In genomic region chr6:157981132-157981394, GRCh38 we compare ENCODE assay signal across 8 cellular contexts. TPM values are rescaled to one million over a fixed set of nuclear protein-coding genes. Genes with fewer than 3 reads are reported as not detected.
DNase-seq lines count a peak whose midpoint lies in the region; ATAC-seq, FAIRE-seq and TF ChIP-seq lines count a peak whose summit lies in the region.

No MANE protein-coding gene starts in this region.

- CTCF ChIA-PET in naive thymus-derived CD4-positive, alpha-beta T cell (lab: Charles Lee) = interaction anchor here (0.8 to 2.1 kb wide), 2 partner anchors 9 to 89 kb away, joined by 3 to 7 read pairs; no protein-coding TSS in a partner anchor

- ATAC-seq in naive thymus-derived CD4-positive, alpha-beta T cell = no peak
- no peak for ATAC-seq in HG02571 (IDR thresholded peaks at IDR 0.05; ENCODE audit: unreplicated experiment)

- POLR2A ChIA-PET in naive thymus-derived CD4-positive, alpha-beta T cell (lab: Charles Lee) = interaction anchor here (0.5 to 4.1 kb wide), 7 partner anchors 10 to 187 kb away, joined by 3 to 20 read pairs (median 4); no protein-coding TSS in a partner anchor

- no peak for FAIRE-seq in GM19239 (lab: Jason Lieb, UNC)

- peaks cover 0 to 7% (median 0%) of the 10 kb centered on the region in 3 experiments for H3K36me3 ChIP-seq in naive thymus-derived CD4-positive, alpha-beta T cell (ENCODE audit: control insufficient read depth in 2 of 3, insufficient read depth in 3 of 3, low read length in 3 of 3)

- peak overlapping the region; percentile 54 for H3K4me3 ChIP-seq in HL-60 (replicated peaks; ENCODE audit: insufficient read depth, low read length)
- H3K4me3 ChIP-seq in naive thymus-derived CD4-positive, alpha-beta T cell (ENCODE audit: low read length) = peak overlapping the region; percentile 81

- no peaks in the 10 kb centered on the region for H3K9me3 ChIP-seq in naive thymus-derived CD4-positive, alpha-beta T cell (ENCODE audit: control insufficient read depth in 2 of 3, low read length in 3 of 3)

- H3K27ac Mint-ChIP-seq in chondrocyte (ENCODE audit: unreplicated experiment) = peak overlapping the region; percentile 67
- H3K27ac Mint-ChIP-seq in naive thymus-derived CD4-positive, alpha-beta T cell = peak overlapping the region; percentile 69 to 88 (median 80)

- H3K9me3 Mint-ChIP-seq in chondrocyte (ENCODE audit: low read depth) = no peaks in the 10 kb centered on the region
- H3K9me3 Mint-ChIP-seq in naive thymus-derived CD4-positive, alpha-beta T cell = no peaks in the 10 kb centered on the region

- TF ChIP-seq CTCF in HL-60 (IDR thresholded peaks at IDR 0.05; ENCODE audit: insufficient read depth, low read length) = no peak
- no peak for TF ChIP-seq CTCF in chondrocyte (IDR thresholded peaks at IDR 0.05)

- no peaks in the 10 kb centered on the region for H3K27me3 Mint-ChIP-seq in chondrocyte (ENCODE audit: low read depth)
- no peaks in the 10 kb centered on the region for H3K27me3 Mint-ChIP-seq in naive thymus-derived CD4-positive, alpha-beta T cell

- peaks cover 27 to 38% of the 10 kb centered on the region in 2 donors for H3K4me1 ChIP-seq in naive thymus-derived CD4-positive, alpha-beta T cell (ENCODE audit: control insufficient read depth in 2 of 2, insufficient read depth in 2 of 2, low read length in 2 of 2)

- peaks cover 40% of the 10 kb centered on the region for H3K4me1 Mint-ChIP-seq in chondrocyte (ENCODE audit: low read depth)
- peaks cover 26 to 63% (median 52%) of the 10 kb centered on the region in 7 donors for H3K4me1 Mint-ChIP-seq in naive thymus-derived CD4-positive, alpha-beta T cell

- H3K4me3 Mint-ChIP-seq in chondrocyte (ENCODE audit: unreplicated experiment) = peak overlapping the region; percentile 59
- peak overlapping the region; percentile 75 to 88 (median 83) for H3K4me3 Mint-ChIP-seq in naive thymus-derived CD4-positive, alpha-beta T cell

- no peaks in the 10 kb centered on the region for H3K27me3 ChIP-seq in HL-60 (ENCODE audit: insufficient read depth, poor library complexity, severe bottlenecking)
- H3K27me3 ChIP-seq in naive thymus-derived CD4-positive, alpha-beta T cell (ENCODE audit: control insufficient read depth in 2 of 2, insufficient read depth in 2 of 2, low read length in 2 of 2) = no peaks in the 10 kb centered on the region

- no peaks in the 10 kb centered on the region for H3K36me3 Mint-ChIP-seq in chondrocyte (ENCODE audit: low read depth)
- peaks cover 0 to 3% (median 0%) of the 10 kb centered on the region in 5 donors for H3K36me3 Mint-ChIP-seq in naive thymus-derived CD4-positive, alpha-beta T cell

- peak overlapping the region; percentile 17; the same call in 1 of the 2 replicates for H3K27ac ChIP-seq in HL-60 (replicated peaks)
- peak overlapping the region; percentile 83 for H3K27ac ChIP-seq in naive thymus-derived CD4-positive, alpha-beta T cell (ENCODE audit: low read depth, low read length)

- DNase-seq in GM19239 (ENCODE audit: insufficient read length, low spot score) (peak; percentile 23), HL-60 (ENCODE audit: low read depth in 1 of 2, low spot score in 1 of 2) (peak in 1 of 2 experiments; percentile 55), chondrocyte (ENCODE audit: low spot score) (peak; percentile 93), NCI-H1930 (lab: John Stamatoyannopoulos, UW) (no peak), medulla oblongata (ENCODE audit: extremely low spot score) (no peak)
- peak in 1 of 9 donors; percentile 21 for DNase-seq in naive thymus-derived CD4-positive, alpha-beta T cell
- no peak for DNase-seq in activated CD8-positive, alpha-beta memory T cell treated with anti-CD3 and anti-CD28 coated beads for 24 hours

- intact Hi-C loops in naive thymus-derived CD4-positive, alpha-beta T cell (cut with micrococcal nuclease) = loop anchor here (1.0 to 10.0 kb wide), 16 partner anchors 9 to 1204 kb away; partner anchors contain the start of genes ARID1B (in 1 of the 2), GTF2H5 (in 1 of the 2), SERAC1 (in 1 of the 2) and SNX9 (in 1 of the 2)

RNA-seq across cellular contexts. Expression of gene SYNJ2, which starts 0.6 kb away (rescaled TPM):
- total RNA-seq in chondrocyte = 29.2 to 54.5 TPM (median 53.1 TPM) in 3 replicates
- total RNA-seq in naive thymus-derived CD4-positive, alpha-beta T cell = 10 to 100 TPM; 22.4 to 36.6 (median 22.5) TPM
- 10 to 100 TPM; 12.0 to 18.0 TPM for polyA plus RNA-seq in naive thymus-derived CD4-positive, alpha-beta T cell

Comparison
In these comparisons a context has a peak if more than half of its experiments do, and no peak if none do; other contexts are left out.
1. DNase-seq: peak in GM19239 (single experiment) and chondrocyte (single experiment); none in NCI-H1930 (0 of 2), activated CD8-positive, alpha-beta memory T cell treated with anti-CD3 and anti-CD28 coated beads for 24 hours (single experiment) and medulla oblongata (single experiment).